1 cellular context compared by ENCODE assay signal in the genomic region with DNA sequence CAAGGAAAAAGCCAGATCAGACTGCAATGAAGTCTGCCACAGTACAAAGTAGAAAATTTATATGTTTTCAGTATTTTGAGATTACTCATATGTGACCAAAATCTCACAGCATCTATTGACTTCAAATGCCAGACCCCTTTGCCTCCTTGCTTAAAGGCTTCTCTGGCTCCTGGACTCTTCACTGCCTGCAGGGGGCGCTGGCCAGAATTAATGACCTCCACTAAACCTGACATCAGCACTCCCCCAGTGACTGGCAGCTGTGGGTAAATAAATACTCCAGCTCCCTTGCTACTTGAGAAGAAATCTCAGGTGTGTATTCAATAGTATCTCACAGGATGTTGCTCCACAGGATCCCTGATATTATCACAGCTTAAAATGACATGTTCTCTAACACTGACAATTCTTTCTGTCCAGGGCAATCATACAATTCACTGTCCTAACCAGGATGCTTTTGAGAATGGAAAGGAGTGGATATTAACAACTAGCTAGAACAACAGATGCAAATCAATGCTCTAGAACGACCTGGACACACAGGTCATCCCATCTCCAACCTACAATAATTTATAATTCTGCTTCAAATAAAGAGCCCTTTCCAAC.
TF ChIP-seq lines count a peak whose summit lies in the region.

No MANE protein-coding gene starts in this region.

TF ChIP-seq in WTC11, 78 proteins besides CTCF, POLR2A, EP300 and RAD21 (continued from another document):
- TF ChIP-seq, protein P1, sequence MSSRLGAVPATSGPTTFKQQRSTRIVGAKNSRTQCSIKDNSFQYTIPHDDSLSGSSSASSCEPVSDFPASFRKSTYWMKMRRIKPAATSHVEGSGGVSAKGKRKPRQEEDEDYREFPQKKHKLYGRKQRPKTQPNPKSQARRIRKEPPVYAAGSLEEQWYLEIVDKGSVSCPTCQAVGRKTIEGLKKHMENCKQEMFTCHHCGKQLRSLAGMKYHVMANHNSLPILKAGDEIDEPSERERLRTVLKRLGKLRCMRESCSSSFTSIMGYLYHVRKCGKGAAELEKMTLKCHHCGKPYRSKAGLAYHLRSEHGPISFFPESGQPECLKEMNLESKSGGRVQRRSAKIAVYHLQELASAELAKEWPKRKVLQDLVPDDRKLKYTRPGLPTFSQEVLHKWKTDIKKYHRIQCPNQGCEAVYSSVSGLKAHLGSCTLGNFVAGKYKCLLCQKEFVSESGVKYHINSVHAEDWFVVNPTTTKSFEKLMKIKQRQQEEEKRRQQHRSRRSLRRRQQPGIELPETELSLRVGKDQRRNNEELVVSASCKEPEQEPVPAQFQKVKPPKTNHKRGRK (CRISPR knock-in tag; IDR thresholded peaks at IDR 0.05; ENCODE audit: borderline replicate concordance) = no peak
- TF ChIP-seq PRRX2 (CRISPR knock-in tag; IDR thresholded peaks at IDR 0.05) (no peak), ZNF281 (CRISPR knock-in tag; IDR thresholded peaks at IDR 0.05) (no peak), CBFB (CRISPR knock-in tag; IDR thresholded peaks at IDR 0.05; ENCODE audit: low read depth) (no peak), ATF6 (CRISPR knock-in tag; IDR thresholded peaks at IDR 0.05) (no peak)
- TF ChIP-seq, protein P2, sequence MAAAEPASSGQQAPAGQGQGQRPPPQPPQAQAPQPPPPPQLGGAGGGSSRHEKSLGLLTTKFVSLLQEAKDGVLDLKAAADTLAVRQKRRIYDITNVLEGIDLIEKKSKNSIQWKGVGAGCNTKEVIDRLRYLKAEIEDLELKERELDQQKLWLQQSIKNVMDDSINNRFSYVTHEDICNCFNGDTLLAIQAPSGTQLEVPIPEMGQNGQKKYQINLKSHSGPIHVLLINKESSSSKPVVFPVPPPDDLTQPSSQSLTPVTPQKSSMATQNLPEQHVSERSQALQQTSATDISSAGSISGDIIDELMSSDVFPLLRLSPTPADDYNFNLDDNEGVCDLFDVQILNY (CRISPR knock-in tag; IDR thresholded peaks at IDR 0.05) = no peak
